8 cellular contexts compared by ENCODE assay signal in the genomic region with DNA sequence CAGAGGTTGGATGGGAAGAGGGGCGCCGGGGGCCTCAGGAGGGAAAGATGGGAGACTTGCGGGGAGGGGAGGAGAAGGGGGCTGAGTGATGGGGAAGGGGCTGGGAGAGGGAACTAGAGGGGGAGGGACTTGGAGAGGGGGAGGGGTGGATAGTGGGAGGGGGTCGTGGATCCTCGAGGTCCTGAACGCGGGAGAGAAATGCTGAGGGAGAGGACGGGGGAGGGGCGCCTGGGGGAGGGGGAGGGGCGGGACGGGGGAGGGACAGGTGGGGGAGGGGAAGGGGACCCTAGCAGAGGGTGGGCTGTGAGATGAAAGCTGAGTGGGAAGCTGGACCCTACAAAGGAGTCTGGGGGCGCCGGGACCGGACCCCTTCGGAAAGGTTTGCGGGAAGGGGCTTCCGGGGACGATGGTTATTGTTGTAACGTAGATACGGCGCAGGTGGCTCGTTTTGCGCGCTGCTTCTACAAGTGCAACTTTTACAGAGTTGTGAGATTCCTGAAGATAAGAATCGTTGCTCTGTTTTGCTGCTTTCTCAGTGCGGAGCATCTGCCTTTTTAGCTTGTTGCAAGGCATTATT. TPM values are rescaled to one million over a fixed set of nuclear protein-coding genes. Genes with fewer than 3 reads are reported as not detected.
DNase-seq lines count a peak whose midpoint lies in the region; ATAC-seq and TF ChIP-seq lines count a peak whose summit lies in the region.

No MANE protein-coding gene starts in this region.

- H3K4me1 Mint-ChIP-seq in endothelial cell (ENCODE audit: unreplicated experiment): peaks cover 15% of the 10 kb centered on the region

- H3K36me3 ChIP-seq in trophoblast cell (ENCODE audit: control insufficient read depth in 1 of 2, insufficient read depth in 2 of 2, low read length in 2 of 2): peaks cover 5 to 8% of the 10 kb centered on the region in 2 experiments

- no peak overlapping the region for H3K9ac ChIP-seq in trophoblast cell (ENCODE audit: low read length)

- DNase-seq in NCI-H82 (lab: John Stamatoyannopoulos, UW): peak; percentile 44
- DNase-seq in NCI-H82 treated with DMSO at 0.1 percent for 48 hours (lab: John Stamatoyannopoulos, UW; ENCODE audit: unreplicated experiment): no peak
- DNase-seq in activated CD4-positive, alpha-beta T cell treated with anti-CD3 and anti-CD28 coated beads for 4 hours: peak; percentile 21 to 26
- peak; percentile 19 for DNase-seq in endothelial cell (ENCODE audit: low spot score)
- DNase-seq in trophoblast cell: peak; percentile 58 to 85
- no peak for DNase-seq in glomerular visceral epithelial cell (ENCODE audit: extremely low spot score)
- no peak for DNase-seq in GOT3 (lab: John Stamatoyannopoulos, UW)

- peak overlapping the region; percentile 65 for H3K4ac ChIP-seq in trophoblast cell (ENCODE audit: low read depth, low read length)

- H4K8ac ChIP-seq in trophoblast cell (ENCODE audit: low read depth, low read length): peak overlapping the region; percentile 64

- H3K4me1 ChIP-seq in trophoblast cell (ENCODE audit: control insufficient read depth in 1 of 2, insufficient read depth in 2 of 2, low read length in 2 of 2): peaks cover 15 to 21% of the 10 kb centered on the region in 2 experiments

- peak overlapping the region; percentile 19 for H2BK12ac ChIP-seq in trophoblast cell (ENCODE audit: low read length)

- TF ChIP-seq CTCF in endothelial cell (IDR thresholded peaks at IDR 0.05; ENCODE audit: unreplicated experiment): no peak

- peak overlapping the region; percentile 74 for H3K4me3 ChIP-seq in trophoblast cell (ENCODE audit: low read depth, low read length)

- peak overlapping the region; percentile 86 for H3K4me3 Mint-ChIP-seq in endothelial cell (ENCODE audit: unreplicated experiment)

- H2AK5ac ChIP-seq in trophoblast cell (ENCODE audit: low read length): no peak overlapping the region

- H3K14ac ChIP-seq in trophoblast cell (ENCODE audit: low read length): peak overlapping the region; percentile 60

- ATAC-seq in HG03521 (IDR thresholded peaks at IDR 0.05; ENCODE audit: unreplicated experiment): no peak

- H3K18ac ChIP-seq in trophoblast cell (ENCODE audit: low read length): peak overlapping the region; percentile 43

- H3K79me1 ChIP-seq in trophoblast cell (ENCODE audit: low read length): peaks cover 11% of the 10 kb centered on the region

- no CpG with 5 or more reads among the region's 26 CpGs for whole genome bisulfite sequencing in trophoblast cell (ENCODE audit: extremely low coverage, insufficient coverage, insufficient read length)

- H4K91ac ChIP-seq in trophoblast cell (ENCODE audit: low read depth, low read length): peak overlapping the region; percentile 48

- H3K79me2 ChIP-seq in trophoblast cell (ENCODE audit: control insufficient read depth, insufficient read depth, low read length, poor library complexity): peaks cover 2% of the 10 kb centered on the region

- H3K27ac ChIP-seq in trophoblast cell (ENCODE audit: low read depth, low read length): peak overlapping the region; percentile 75

- H3K36me3 Mint-ChIP-seq in endothelial cell (ENCODE audit: low read depth, unreplicated experiment): peaks cover 6% of the 10 kb centered on the region

- H3K27me3 Mint-ChIP-seq in endothelial cell (ENCODE audit: unreplicated experiment): peaks cover 11% of the 10 kb centered on the region

- peak overlapping the region; percentile 50 for H4K12ac ChIP-seq in trophoblast cell (ENCODE audit: low read depth, low read length)

- no peaks in the 10 kb centered on the region for H3K27me3 ChIP-seq in trophoblast cell (ENCODE audit: insufficient read depth, low read length)

- H2AFZ ChIP-seq in trophoblast cell (ENCODE audit: insufficient read depth, low read length, poor library complexity): no peak overlapping the region

- H3K9me3 ChIP-seq in trophoblast cell (ENCODE audit: insufficient read depth, low read depth, low read length): no peaks in the 10 kb centered on the region

- no peak overlapping the region for H3K23ac ChIP-seq in trophoblast cell (ENCODE audit: low read length)

- H3K4me2 ChIP-seq in trophoblast cell (ENCODE audit: low read length): peak overlapping the region; percentile 65

- H3K27ac Mint-ChIP-seq in endothelial cell (ENCODE audit: unreplicated experiment): no peak overlapping the region

- peak overlapping the region; percentile 71 for H2BK120ac ChIP-seq in trophoblast cell (ENCODE audit: insufficient read depth, low read length, poor library complexity)

- H3K9me3 Mint-ChIP-seq in endothelial cell (ENCODE audit: unreplicated experiment): no peaks in the 10 kb centered on the region

- H2BK5ac ChIP-seq in trophoblast cell (ENCODE audit: low read depth, low read length, poor library complexity): no peak overlapping the region

RNA-seq across cellular contexts. Expression of a gene that starts 0.4 kb away (rescaled TPM):
- total RNA-seq in endothelial cell (ENCODE audit: unreplicated experiment): 40.8 TPM
- 25.7 and 26.0 TPM in 2 replicates for polyA plus RNA-seq in trophoblast cell (2013)

RNA-seq across cellular contexts. Expression of a gene that starts 20.4 kb away (rescaled TPM):
- total RNA-seq in endothelial cell (ENCODE audit: unreplicated experiment): 31.2 TPM
- 23.4 and 24.3 TPM in 2 replicates for polyA plus RNA-seq in trophoblast cell (2013)

RNA-seq across cellular contexts. Expression of a gene that starts 34.3 kb away (rescaled TPM):
- not detected for total RNA-seq in endothelial cell (ENCODE audit: unreplicated experiment)
- not detected in 2 replicates for polyA plus RNA-seq in trophoblast cell (2013)

RNA-seq across cellular contexts. Expression of a gene that starts 56.1 kb away (rescaled TPM):
- total RNA-seq in endothelial cell (ENCODE audit: unreplicated experiment): not detected
- polyA plus RNA-seq in trophoblast cell (2013): 0.03 and 0.04 TPM in 2 replicates

Comparison
In these comparisons a context has a peak if more than half of its experiments do, and no peak if none do; other contexts are left out.
1. DNase-seq: peak in NCI-H82 (single experiment), activated CD4-positive, alpha-beta T cell treated with anti-CD3 and anti-CD28 coated beads for 4 hours (2 of 2), endothelial cell (single experiment) and trophoblast cell (2 of 2); none in NCI-H82 treated with DMSO at 0.1 percent for 48 hours (single experiment), glomerular visceral epithelial cell (single experiment) and GOT3 (single experiment).